Comparison of ENCODE assay signal across 8 cellular contexts in genomic region chr3:101676219-101676764, GRCh38. TPM values are rescaled to one million over a fixed set of nuclear protein-coding genes. Genes with fewer than 3 reads are reported as not detected.
DNase-seq lines count a peak whose midpoint lies in the region; ATAC-seq and TF ChIP-seq lines count a peak whose summit lies in the region.

No MANE protein-coding gene starts in this region.

- H3K9me3 ChIP-seq in mammary epithelial cell (replicated peaks; ENCODE audit: insufficient read depth, low read length): no peaks in the 10 kb centered on the region

- H2AFZ ChIP-seq in mammary epithelial cell (ENCODE audit: low read depth, low read length): peak overlapping the region; percentile 94

- POLR2A ChIA-PET in T-cell (lab: Charles Lee): interaction anchor here (0.6 to 4.5 kb wide), 8 partner anchors 10 to 198 kb away, joined by 4 to 37 read pairs (median 10); partner anchors contain the start of genes RPL24 (in 2 of the 2), CEP97 (in 1 of the 2), NXPE3 (in 1 of the 2) and PCNP (in 1 of the 2)

- peaks cover 25% of the 10 kb centered on the region for H3K36me3 Mint-ChIP-seq in T-cell

- ATAC-seq in GM18861 (IDR thresholded peaks at IDR 0.05; ENCODE audit: unreplicated experiment) (peak; percentile 79), HG03064 (IDR thresholded peaks at IDR 0.05; ENCODE audit: low read depth, unreplicated experiment) (peak; percentile 78), T-cell (replicated peaks in 1 of 4) (peak; percentile 85 to 89 (median 86))

- H3K9ac ChIP-seq in mammary epithelial cell (ENCODE audit: insufficient read depth, low read length): peak overlapping the region; percentile 90

- H3K36me3 ChIP-seq in mammary epithelial cell (ENCODE audit: insufficient read depth, low read length) (peaks cover 17% of the 10 kb centered on the region), kidney epithelial cell (ENCODE audit: control insufficient read depth, insufficient read depth, low read length) (no peaks in the 10 kb centered on the region)

- H3K4me1 Mint-ChIP-seq in T-cell: peaks cover 61 to 62% (median 61%) of the 10 kb centered on the region in 3 donors

- H3K27ac ChIP-seq in mammary epithelial cell (ENCODE audit: insufficient read depth, low read depth, low read length): peak overlapping the region; percentile 85

- H3K4me3 ChIP-seq in mammary epithelial cell (replicated peaks in 1 of 3; ENCODE audit: insufficient read depth in 1 of 3, low read depth in 2 of 3, low read length in 3 of 3): peak overlapping the region; percentile 65 to 87 (median 66)
- peak overlapping the region; percentile 96 for H3K4me3 ChIP-seq in kidney epithelial cell (ENCODE audit: low read depth, low read length)

- peak in 1 of 2 donors; percentile 23 for TF ChIP-seq CTCF in mammary epithelial cell (conservative IDR thresholded peaks at IDR 0.05 in 1 of 2, IDR thresholded peaks at IDR 0.05 in 1 of 2; ENCODE audit: extremely low read depth in 1 of 2, insufficient read depth in 1 of 2, low read depth in 1 of 2, low read length in 2 of 2)
- no peak for TF ChIP-seq CTCF in kidney epithelial cell (IDR thresholded peaks at IDR 0.05; ENCODE audit: insufficient read depth, low read length, poor library complexity, severe bottlenecking)

- peak overlapping the region; percentile 97 to 99 for H3K27ac Mint-ChIP-seq in T-cell

- intact Hi-C loops in mammary epithelial cell (cut with micrococcal nuclease): loop anchor here (1.0 kb wide), 2 partner anchors 103 to 163 kb away; partner anchors contain the start of gene SENP7

- H3K4me2 ChIP-seq in mammary epithelial cell (ENCODE audit: insufficient read depth, low read depth, low read length): peak overlapping the region; percentile 71

- peaks cover 13% of the 10 kb centered on the region for H3K4me1 ChIP-seq in mammary epithelial cell (ENCODE audit: insufficient read depth, low read length)

- DNase-seq in T-cell (peak; percentile 87 to 96 (median 92)), mammary epithelial cell (peak; percentile 97), kidney epithelial cell (ENCODE audit: low read depth) (peak; percentile 69), AML-193 (lab: John Stamatoyannopoulos, UW) (no peak), SW 1271 (lab: John Stamatoyannopoulos, UW) (no peak)
- peak; percentile 81 to 97 for DNase-seq in stimulated activated CD4-positive, alpha-beta T cell treated with anti-CD3 and anti-CD28 coated beads, Interleukin-1b, Interleukin-23, amount 100 ng/mL, for 4 hours (ENCODE audit: low read depth in 2 of 2)

- H3K4me3 Mint-ChIP-seq in T-cell: peak overlapping the region; percentile 91 to 98 (median 95)

- in situ Hi-C loops in mammary epithelial cell (cut with MboI; ENCODE audit: low sequenced_read_pairs in 2 of 2): no loop called here

- 2% methylated on average over 19 of the region's 57 CpGs for WGBS in mammary epithelial cell (ENCODE audit: low coverage, missing lambda C conversion rate)

- H3K27me3 ChIP-seq in mammary epithelial cell (ENCODE audit: insufficient read depth, low read length) (no peaks in the 10 kb centered on the region), kidney epithelial cell (ENCODE audit: control insufficient read depth, insufficient read depth, low read length) (no peaks in the 10 kb centered on the region)

- dilution Hi-C loops in mammary epithelial cell (cut with HindIII; ENCODE audit: low sequenced_read_pairs): no loop called here

- no peaks in the 10 kb centered on the region for H3K9me3 Mint-ChIP-seq in T-cell

- no peaks in the 10 kb centered on the region for H4K20me1 ChIP-seq in mammary epithelial cell (ENCODE audit: insufficient read depth, low read length)

- CTCF ChIA-PET in T-cell (lab: Charles Lee): interaction anchor here (0.6 to 3.8 kb wide), 8 partner anchors 9 to 169 kb away, joined by 3 to 13 read pairs (median 4); partner anchors contain the start of genes CEP97 (in 1 of the 2), PCNP (in 1 of the 2) and RPL24 (in 1 of the 2)
- CTCF ChIA-PET in mammary epithelial cell (lab: Charles Lee; ENCODE audit: low non-redundant PET): interaction anchor here (0.6 kb wide), 1 partner anchor 20 kb away, joined by 4 read pairs; no protein-coding TSS in a partner anchor

- no peaks in the 10 kb centered on the region for H3K27me3 Mint-ChIP-seq in T-cell

- peaks cover 76% of the 10 kb centered on the region for H3K79me2 ChIP-seq in mammary epithelial cell (ENCODE audit: insufficient read depth, low read length)

- BruUV-seq in mammary epithelial cell (replicated peaks; lab: Mats Ljungman, UMichigan): no TSS peak

RNA-seq across cellular contexts. Expression of gene ZBTB11, which starts 0.6 kb away (rescaled TPM):
- total RNA-seq in T-cell (10 to 100 TPM; 38.7 to 61.4 (median 45.6) TPM), mammary epithelial cell (10 to 100 TPM; 20.3 to 25.3 TPM), kidney epithelial cell (16.9 and 18.3 TPM in 2 replicates)
- polyA plus RNA-seq in mammary epithelial cell: 6.9 TPM
- 8.1 TPM for polyA minus RNA-seq in mammary epithelial cell

RNA-seq across cellular contexts. Expression of gene RPL24, which starts 10.2 kb away (rescaled TPM):
- total RNA-seq in T-cell (1,000 to 10,000 TPM; 1,381 to 1,498 (median 1,473) TPM), mammary epithelial cell (1,000 to 10,000 TPM in 1 of 2 donors, 100 to 1,000 TPM in 1; 920 to 1,138 TPM), kidney epithelial cell (1,361 and 1,576 TPM in 2 replicates)
- 906 TPM for polyA plus RNA-seq in mammary epithelial cell
- 633 TPM for polyA minus RNA-seq in mammary epithelial cell

RNA-seq across cellular contexts. Expression of gene CEP97, which starts 48.1 kb away (rescaled TPM):
- total RNA-seq in T-cell: 10 to 100 TPM in 4 of 5 donors, 1 to 10 TPM in 1; 9.9 to 13.9 (median 12.7) TPM
- total RNA-seq in mammary epithelial cell: 10 to 100 TPM; 15.7 to 15.9 TPM
- polyA plus RNA-seq in mammary epithelial cell: 1.6 TPM
- polyA minus RNA-seq in mammary epithelial cell: 8.9 TPM
- total RNA-seq in kidney epithelial cell: 7.5 and 9.7 TPM in 2 replicates

Comparison
In these comparisons a context has a peak if more than half of its experiments do, and no peak if none do; other contexts are left out.
1. DNase-seq: peak in T-cell (34 of 34), mammary epithelial cell (single experiment), kidney epithelial cell (single experiment) and stimulated activated CD4-positive, alpha-beta T cell treated with anti-CD3 and anti-CD28 coated beads, Interleukin-1b, Interleukin-23, amount 100 ng/mL, for 4 hours (2 of 2); none in AML-193 (0 of 2) and SW 1271 (0 of 2).
2. Peak in every context shown above with its lines, with median percentiles within 50 percentile points of each other: ATAC-seq.